1 cellular context compared by ENCODE assay signal in genomic region chr12:64608901-64609542, GRCh38.
TF ChIP-seq lines count a peak whose summit lies in the region.

No MANE protein-coding gene starts in this region.

TF ChIP-seq in K562, 482 proteins besides CTCF, POLR2A, EP300 and RAD21 (continued from another document):
- 0 out of 2 replicates have a peak, but pooled peaks have one; percentile 68 for TF ChIP-seq ZNF766 (CRISPR knock-in tag; conservative IDR thresholded peaks at IDR 0.05)
- peak; percentile 45; the same call in 1 of the 2 replicates for TF ChIP-seq ZEB2 (IDR thresholded peaks at IDR 0.05)
- no peak; the same call in 1 of the 2 replicates for TF ChIP-seq ATF7 (IDR thresholded peaks at IDR 0.05)
- no peak for TF ChIP-seq POLR3A (IDR thresholded peaks at IDR 0.05; ENCODE audit: borderline replicate concordance, extremely low read depth, insufficient read depth, insufficient read length)
- no peak for TF ChIP-seq ZBTB7A (IDR thresholded peaks at IDR 0.05; ENCODE audit: borderline replicate concordance, control insufficient read depth, low read depth, low read length)
- TF ChIP-seq CGGBP1 (CRISPR knock-in tag; IDR thresholded peaks at IDR 0.05) = no peak
- no peak for TF ChIP-seq ZNF655 (CRISPR knock-in tag; IDR thresholded peaks at IDR 0.05)
- TF ChIP-seq ARID2 (IDR thresholded peaks at IDR 0.05) = peak; percentile 57; the same call in 1 of the 2 replicates
- no peak for TF ChIP-seq ZMIZ1 (IDR thresholded peaks at IDR 0.05; ENCODE audit: low read depth in 2 of 2, low read length in 2 of 2)
- TF ChIP-seq ZBTB8A (IDR thresholded peaks at IDR 0.05; ENCODE audit: partially characterized antibody) = no peak
- no peak for TF ChIP-seq CREB3L1 (IDR thresholded peaks at IDR 0.05; ENCODE audit: borderline replicate concordance, low read depth)
- no peak for TF ChIP-seq HNRNPK (IDR thresholded peaks at IDR 0.05; ENCODE audit: low read depth, low read length, poor library complexity, severe bottlenecking)
- TF ChIP-seq ILF3 (IDR thresholded peaks at IDR 0.05; ENCODE audit: borderline replicate concordance) = no peak
- no peak for TF ChIP-seq HCFC1 (IDR thresholded peaks at IDR 0.05; ENCODE audit: low read depth, low read length)
- TF ChIP-seq TCF15 (CRISPR knock-in tag; IDR thresholded peaks at IDR 0.05) = no peak
